ENCODE assay signal across 1 cellular context in genomic region chr7:27193335-27194001, GRCh38.
TF ChIP-seq lines count a peak whose summit lies in the region.

No MANE protein-coding gene starts in this region.

TF ChIP-seq in IMR-90, 13 proteins besides CTCF, POLR2A, EP300 and RAD21 (continued from another document):
- TF ChIP-seq RCOR1 (IDR thresholded peaks at IDR 0.05; ENCODE audit: insufficient replicate concordance, low read length), result no peak
- no peak for TF ChIP-seq NFE2L2 (IDR thresholded peaks at IDR 0.05; ENCODE audit: low read depth, low read length)
- no peak for TF ChIP-seq MAZ (IDR thresholded peaks at IDR 0.05; ENCODE audit: borderline replicate concordance, low read depth, low read length)
- no peak for TF ChIP-seq ELK1 (IDR thresholded peaks at IDR 0.05; ENCODE audit: borderline replicate concordance, low read depth, low read length)
- no peak for TF ChIP-seq USF2 (IDR thresholded peaks at IDR 0.05; ENCODE audit: low read depth, low read length)
- no peak for TF ChIP-seq RFX5 (IDR thresholded peaks at IDR 0.05; ENCODE audit: low read depth, low read length)
- TF ChIP-seq CEBPB (IDR thresholded peaks at IDR 0.05; ENCODE audit: low read depth, low read length), result no peak
